ENCODE assay signal across 8 cellular contexts in genomic region chr3:134250717-134251220, GRCh38. TPM values are rescaled to one million over a fixed set of nuclear protein-coding genes. Genes with fewer than 3 reads are reported as not detected.
A peak's percentile ranks its signal among the peaks of the same experiment; 100 is the strongest.
DNase-seq lines count a peak whose midpoint lies in the region; ATAC-seq, FAIRE-seq and TF ChIP-seq lines count a peak whose summit lies in the region.

RYK (minus strand) TSS chr3:134250859; CDS start chr3:134250654, 205 bp downstream.

- ATAC-seq in GM18907 (IDR thresholded peaks at IDR 0.05; ENCODE audit: unreplicated experiment): peak; percentile 83
- peak; percentile 80 for ATAC-seq in HG03135 (IDR thresholded peaks at IDR 0.05; ENCODE audit: unreplicated experiment)
- peak; percentile 88 for ATAC-seq in central memory CD8-positive, alpha-beta T cell (replicated peaks; ENCODE audit: extremely low read depth, poor library complexity, severe bottlenecking)

- no peaks in the 10 kb centered on the region for H3K36me3 ChIP-seq in keratinocyte (ENCODE audit: control insufficient read depth in 2 of 2, extremely low read depth in 1 of 2, insufficient read depth in 2 of 2, low read length in 2 of 2)

- H3K27me3 Mint-ChIP-seq in central memory CD8-positive, alpha-beta T cell: no peaks in the 10 kb centered on the region

- H3K9me3 ChIP-seq in AG04450 (ENCODE audit: control insufficient read depth, insufficient read depth, low read length): no peaks in the 10 kb centered on the region
- H3K9me3 ChIP-seq in keratinocyte (ENCODE audit: control insufficient read depth, low read depth, low read length): no peaks in the 10 kb centered on the region

- H3K9ac ChIP-seq in keratinocyte (ENCODE audit: control insufficient read depth, extremely low read depth, insufficient read depth, low read length): peak within 1 kb of the TSS; percentile 83

- H3K79me2 ChIP-seq in keratinocyte (ENCODE audit: control insufficient read depth, insufficient read depth, low read length): peaks cover 46% of the 10 kb centered on the region

- H3K36me3 Mint-ChIP-seq in central memory CD8-positive, alpha-beta T cell (ENCODE audit: insufficient read depth): peaks cover 10% of the 10 kb centered on the region

- dilution Hi-C loops in keratinocyte (cut with MboI; ENCODE audit: extremely low pct_ligation_motif_present, low sequenced_read_pairs): no loop called here

- TF ChIP-seq CTCF in AG04450 (IDR thresholded peaks at IDR 0.05; ENCODE audit: low read depth, low read length): no peak
- no peak for TF ChIP-seq CTCF in keratinocyte (optimal IDR thresholded peaks at IDR 0.05 in 1 of 3, IDR thresholded peaks at IDR 0.05 in 1 of 3, conservative IDR thresholded peaks at IDR 0.05 in 1 of 3; ENCODE audit: extremely low read depth in 1 of 3, insufficient read depth in 2 of 3, low read length in 3 of 3)

- H3K4me3 Mint-ChIP-seq in central memory CD8-positive, alpha-beta T cell: peak within 1 kb of the TSS; percentile 91

- no peaks in the 10 kb centered on the region for H3K27me3 ChIP-seq in AG04450 (ENCODE audit: control insufficient read depth, insufficient read depth, low read length)
- no peaks in the 10 kb centered on the region for H3K27me3 ChIP-seq in keratinocyte (ENCODE audit: control insufficient read depth, extremely low read depth, insufficient read depth, low read length)

- H3K27ac ChIP-seq in AG04450 (ENCODE audit: low read depth, low read length): peak within 1 kb of the TSS; percentile 79
- H3K27ac ChIP-seq in keratinocyte (ENCODE audit: control insufficient read depth, insufficient read depth, low read length): peak within 1 kb of the TSS; percentile 73

- CTCF ChIA-PET in AG04450 (lab: Charles Lee): interaction anchor here (2.3 kb wide), 1 partner anchor 38 kb away, joined by 11 read pairs; no protein-coding TSS in a partner anchor

- H3K9me1 ChIP-seq in keratinocyte (ENCODE audit: control insufficient read depth, extremely low read depth, insufficient read depth, low read length): peaks cover 3% of the 10 kb centered on the region

- POLR2A ChIA-PET in AG04450 (lab: Yijun Ruan, JAX): interaction anchor here (0.6 to 1.3 kb wide), 4 partner anchors 27 to 238 kb away, joined by 3 to 7 read pairs (median 4); partner anchors contain the start of genes ANAPC13 and CEP63

- H3K4me3 ChIP-seq in AG04450 (ENCODE audit: low read depth, low read length): peak within 1 kb of the TSS; percentile 80
- peak within 1 kb of the TSS; percentile 72 to 95 (median 94) for H3K4me3 ChIP-seq in keratinocyte (ENCODE audit: control insufficient read depth in 2 of 3, extremely low read depth in 1 of 3, insufficient read depth in 2 of 3, low read depth in 1 of 3, low read length in 3 of 3)

- H3K27ac Mint-ChIP-seq in central memory CD8-positive, alpha-beta T cell (ENCODE audit: low read depth): peak within 1 kb of the TSS; percentile 95

- peaks cover 2% of the 10 kb centered on the region for H4K20me1 ChIP-seq in keratinocyte (ENCODE audit: control insufficient read depth, extremely low read depth, insufficient read depth, low read length)

- peak; percentile 10 for DNase-seq in AG04450 (ENCODE audit: low read depth, low spot score)
- DNase-seq in NCI-H2196 treated with DMSO at 0.1 percent for 48 hours (lab: John Stamatoyannopoulos, UW; ENCODE audit: unreplicated experiment): peak; percentile 87
- DNase-seq in activated CD4-positive, CD25-positive, alpha-beta regulatory T cell treated with anti-CD3 and anti-CD28 coated beads, Interleukin-2, amount 50 U/mL, for 16 hours (ENCODE audit: low read depth, low spot score): peak; percentile 47
- peak; percentile 57 to 61 for DNase-seq in central memory CD8-positive, alpha-beta T cell (ENCODE audit: low spot score in 2 of 2)
- no peak for DNase-seq in keratinocyte (ENCODE audit: low read depth, low spot score)
- peak; percentile 50 to 58 (median 55) for DNase-seq in stimulated activated CD4-positive, alpha-beta T cell treated with anti-CD3 and anti-CD28 coated beads, Interleukin-12 subunit alpha, Interleukin-12 subunit beta, amount 100 ng/mL, for 48 hours (ENCODE audit: low read depth in 2 of 3, low spot score in 1 of 3)

- peak within 1 kb of the TSS; percentile 95 for H2AFZ ChIP-seq in keratinocyte (ENCODE audit: control insufficient read depth, low read length)

- no peak for FAIRE-seq in keratinocyte (lab: Jason Lieb, UNC)

- no peaks in the 10 kb centered on the region for H3K9me3 Mint-ChIP-seq in central memory CD8-positive, alpha-beta T cell

- peaks cover 31% of the 10 kb centered on the region for H3K4me1 ChIP-seq in keratinocyte (ENCODE audit: control insufficient read depth, extremely low read depth, insufficient read depth, low read length)

- peak within 1 kb of the TSS; percentile 94 for H3K4me2 ChIP-seq in keratinocyte (ENCODE audit: control insufficient read depth, extremely low read depth, insufficient read depth, low read depth, low read length)

- H3K4me1 Mint-ChIP-seq in central memory CD8-positive, alpha-beta T cell: peaks cover 46% of the 10 kb centered on the region

RNA-seq across cellular contexts. Expression of gene RYK, which starts in this region (rescaled TPM):
- polyA plus RNA-seq in AG04450 (2011; rRNA removed) (67.6 and 74.5 TPM in 2 replicates), keratinocyte (55.6 to 82.1 TPM (median 73.7 TPM) in 3 replicates)
- 61.1 and 70.2 TPM in 2 replicates for polyA minus RNA-seq in AG04450 (2011; rRNA and poly(A)+ RNA removed)
- polyA plus RNA-seq in keratinocyte (2011; ENCODE audit: low read depth): 15.7 TPM
- polyA plus RNA-seq in keratinocyte (2011; cell fraction: cytosol; rRNA removed): 40.0 and 72.0 TPM in 2 replicates
- polyA plus RNA-seq in keratinocyte (2011; cell fraction: nucleus; rRNA removed): 95.6 and 96.2 TPM in 2 replicates
- polyA plus RNA-seq in keratinocyte (2012; ENCODE audit: low replicate concordance): 38.6 and 49.7 TPM in 2 replicates
- 63.0 to 115 TPM (median 90.5 TPM) in 3 replicates for polyA minus RNA-seq in keratinocyte
- polyA minus RNA-seq in keratinocyte (2011; cell fraction: cytosol; rRNA and poly(A)+ RNA removed): 38.8 TPM
- polyA minus RNA-seq in keratinocyte (2011; cell fraction: nucleus; rRNA and poly(A)+ RNA removed): 44.5 and 97.3 TPM in 2 replicates
